In genomic region chr2:135709992-135710391, GRCh38 we compare ENCODE assay signal across 1 cellular context.
TF ChIP-seq lines count a peak whose summit lies in the region.

No MANE protein-coding gene starts in this region.

TF ChIP-seq in GM23338, 12 proteins besides CTCF, POLR2A, EP300 and RAD21 (continued from another document):
- no peak for TF ChIP-seq ZNF462 (CRISPR knock-in tag; IDR thresholded peaks at IDR 0.05)
- no peak for TF ChIP-seq ZNF114 (CRISPR knock-in tag; IDR thresholded peaks at IDR 0.05)
